In genomic region chr4:20262221-20262620, GRCh38 we compare ENCODE assay signal across 23 cellular contexts. TPM values are rescaled to one million over a fixed set of nuclear protein-coding genes. Genes with fewer than 3 reads are reported as not detected.
DNase-seq lines count a peak whose midpoint lies in the region; ATAC-seq and TF ChIP-seq lines count a peak whose summit lies in the region.
"Had no signal": no experiment of that assay in that cellular context is flagged by ENCODE, and none has a peak within 500 bp of the region (broad histone marks: within the 10 kb centered on the region; RNA-seq: fewer than 3 reads in every experiment).

No MANE protein-coding gene starts in this region.

- H3F3A ChIP-seq in PC-3 (ENCODE audit: low read length, unreplicated experiment): no peaks in the 10 kb centered on the region

- POLR2A ChIA-PET in PC-3 (lab: Charles Lee; ENCODE audit: unreplicated experiment): no interaction called here

- H3K36me3 Mint-ChIP-seq in osteocyte (ENCODE audit: unreplicated experiment): peaks cover 13% of the 10 kb centered on the region
- H3K36me3 Mint-ChIP-seq: CD8-positive, alpha-beta T cell had no signal

- no peak overlapping the region for H3K27ac ChIP-seq in PC-3 (ENCODE audit: low read length)
- H3K27ac ChIP-seq: 22Rv1; A549; BLaER1 treated with 17β-estradiol and CSF1 and Interleukin-3, amounts not matched to agents 10 nM and 100 nM; C4-2B had no signal

- BruUV-seq in PC-3 (replicated peaks; lab: Mats Ljungman, UMichigan): no TSS peak

- H3K9ac ChIP-seq in PC-3 (ENCODE audit: low read length): no peak overlapping the region
- H3K9ac ChIP-seq: BLaER1 treated with 17β-estradiol and CSF1 and Interleukin-3, amounts not matched to agents 10 nM and 100 nM had no signal

- H2AFZ ChIP-seq in PC-3 (ENCODE audit: low read length): no peak overlapping the region

- H3K4me3 Mint-ChIP-seq in osteocyte (ENCODE audit: unreplicated experiment): no peak overlapping the region
- H3K4me3 Mint-ChIP-seq: B cell; CD4-positive, alpha-beta T cell; CD8-positive, alpha-beta T cell had no signal

- peaks cover 29% of the 10 kb centered on the region; the same call in 1 of the 2 replicates for H3K36me3 ChIP-seq in PC-3 (ENCODE audit: low read depth, low read length)
- H3K36me3 ChIP-seq: BLaER1 treated with 17β-estradiol and CSF1 and Interleukin-3, amounts not matched to agents 10 nM and 100 nM had no signal

- peak; percentile 41 for ATAC-seq in PC-3
- ATAC-seq: A549; CD8-positive, alpha-beta T cell; GM12878 had no signal

- H3K79me2 ChIP-seq in PC-3 (ENCODE audit: low read length): peaks cover 82% of the 10 kb centered on the region

- H3K4me3 ChIP-seq in PC-3 (ENCODE audit: low read length) (no peak overlapping the region), epithelial cell of esophagus (ENCODE audit: low read length) (no peak overlapping the region)
- H3K4me3 ChIP-seq: A549; BLaER1 treated with 17β-estradiol and CSF1 and Interleukin-3, amounts not matched to agents 10 nM and 100 nM; GM12878 had no signal

- DNase-seq in PC-3: peak; percentile 54
- DNase-seq in epithelial cell of esophagus (ENCODE audit: low read depth): peak; percentile 46
- no peak for DNase-seq in osteocyte (ENCODE audit: extremely low spot score, unreplicated experiment)
- DNase-seq in hippocampal formation (lab: John Stamatoyannopoulos, UW): no peak
- no peak for DNase-seq in COLO829 (ENCODE audit: low spot score)
- DNase-seq: AML-193; CD4-positive, alpha-beta T cell; CD8-positive, alpha-beta T cell; COR-L47; DMS 273 treated with DMSO at 0.1 percent for 48 hours; DMS153; DMS53; DMS79; DND-41; EL; GDM1 had no signal

- no peak for TF ChIP-seq CTCF in PC-3 (conservative IDR thresholded peaks at IDR 0.05; ENCODE audit: low read depth, low read length)
- no peak for TF ChIP-seq CTCF in epithelial cell of esophagus (IDR thresholded peaks at IDR 0.05; ENCODE audit: insufficient read depth, low read depth, low read length, missing control alignments)
- no peak for TF ChIP-seq CTCF in osteocyte (IDR thresholded peaks at IDR 0.05)

- H3K9me2 ChIP-seq in PC-3 (replicated peaks; ENCODE audit: low read length): no peaks in the 10 kb centered on the region

- peaks cover 54% of the 10 kb centered on the region for H3K4me1 ChIP-seq in PC-3 (ENCODE audit: insufficient read depth, low read length)
- H3K4me1 ChIP-seq: A549; BLaER1 treated with 17β-estradiol and CSF1 and Interleukin-3, amounts not matched to agents 10 nM and 100 nM had no signal

- H3K27me3 Mint-ChIP-seq in osteocyte (ENCODE audit: unreplicated experiment): no peaks in the 10 kb centered on the region

- H3K4me2 ChIP-seq in PC-3 (ENCODE audit: low read length): no peak overlapping the region
- H3K4me2 ChIP-seq: A549; BLaER1 treated with 17β-estradiol and CSF1 and Interleukin-3, amounts not matched to agents 10 nM and 100 nM had no signal

- H4K20me1 ChIP-seq in PC-3 (ENCODE audit: low read length): peaks cover 28% of the 10 kb centered on the region; the same call in 1 of the 2 replicates
- H4K20me1 ChIP-seq: BLaER1 treated with 17β-estradiol and CSF1 and Interleukin-3, amounts not matched to agents 10 nM and 100 nM had no signal

- CTCF ChIA-PET in PC-3 (lab: Charles Lee): no interaction called here

- H3K9me3 Mint-ChIP-seq in osteocyte (ENCODE audit: unreplicated experiment): no peaks in the 10 kb centered on the region
- H3K9me3 Mint-ChIP-seq: CD4-positive, alpha-beta T cell had no signal

- intact Hi-C loops in PC-3 (cut with micrococcal nuclease): no loop called here

- peaks cover 55% of the 10 kb centered on the region for H3K4me1 Mint-ChIP-seq in osteocyte (ENCODE audit: unreplicated experiment)
- H3K4me1 Mint-ChIP-seq: B cell had no signal

- H3K27ac Mint-ChIP-seq in osteocyte (ENCODE audit: unreplicated experiment): peak overlapping the region; percentile 43
- H3K27ac Mint-ChIP-seq: B cell; CD4-positive, alpha-beta T cell; CD8-positive, alpha-beta T cell had no signal

- no peaks in the 10 kb centered on the region for H3K27me3 ChIP-seq in PC-3 (ENCODE audit: low read length)

- H3K9me3 ChIP-seq in PC-3 (ENCODE audit: low read length): no peaks in the 10 kb centered on the region
- H3K9me3 ChIP-seq: A549; BLaER1 treated with 17β-estradiol and CSF1 and Interleukin-3, amounts not matched to agents 10 nM and 100 nM had no signal

RNA-seq across cellular contexts. Expression of gene SLIT2, which starts 10.5 kb away (rescaled TPM):
- 19.1 and 28.7 TPM in 2 replicates for total RNA-seq in PC-3 (2014; rRNA removed)
- 45.6 and 55.6 TPM in 2 replicates for total RNA-seq in osteocyte
- total RNA-seq: B cell; CD4-positive, alpha-beta T cell; CD8-positive, alpha-beta T cell; G401 had no signal

Comparison
In these comparisons a context has a peak if more than half of its experiments do, and no peak if none do; other contexts are left out.
1. DNase-seq: peak in PC-3 (single experiment) and epithelial cell of esophagus (single experiment); none in osteocyte (single experiment), hippocampal formation (0 of 2) and COLO829 (single experiment).